ENCODE assay signal across 11 cellular contexts in genomic region chr2:196914867-196915465, GRCh38. TPM values are rescaled to one million over a fixed set of nuclear protein-coding genes. Genes with fewer than 3 reads are reported as not detected.
DNase-seq lines count a peak whose midpoint lies in the region; ATAC-seq and FAIRE-seq lines count a peak whose summit lies in the region.
"Had no signal": no experiment of that assay in that cellular context is flagged by ENCODE, and none has a peak within 500 bp of the region (broad histone marks: within the 10 kb centered on the region; RNA-seq: fewer than 3 reads in every experiment).

No MANE protein-coding gene starts in this region.

- intact Hi-C loops in activated CD4-positive, alpha-beta memory T cell treated with anti-CD3 and anti-CD28 coated beads for 36 hours (cut with micrococcal nuclease): no loop called here
- intact Hi-C loops in aorta (cut with DNase I): no loop called here

- H3K36me3 Mint-ChIP-seq in CD8-positive, alpha-beta memory T cell: peaks cover 9 to 16% (median 10%) of the 10 kb centered on the region in 3 donors
- H3K36me3 Mint-ChIP-seq in activated CD4-positive, alpha-beta memory T cell treated with anti-CD3 and anti-CD28 coated beads for 36 hours: peaks cover 66% of the 10 kb centered on the region

- ATAC-seq in GM19452 (IDR thresholded peaks at IDR 0.05; ENCODE audit: unreplicated experiment): peak; percentile 88
- ATAC-seq in HG03097 (IDR thresholded peaks at IDR 0.05; ENCODE audit: low FRiP score, unreplicated experiment): peak; percentile 92
- ATAC-seq in aorta (ENCODE audit: low FRiP score): no peak

- no peaks in the 10 kb centered on the region for H3K27me3 Mint-ChIP-seq in CD8-positive, alpha-beta memory T cell
- no peaks in the 10 kb centered on the region for H3K27me3 Mint-ChIP-seq in activated CD4-positive, alpha-beta memory T cell treated with anti-CD3 and anti-CD28 coated beads for 36 hours

- DNase-seq in CD8-positive, alpha-beta memory T cell: peak in 2 of 5 donors; percentile 16 to 38
- DNase-seq in activated CD4-positive, alpha-beta memory T cell treated with anti-CD3 and anti-CD28 coated beads for 36 hours: no peak
- no peak for DNase-seq in aorta
- no peak for DNase-seq in 8988T
- no peak for DNase-seq in small intestine
- DNase-seq in SW480 (ENCODE audit: low spot score): no peak
- DNase-seq: Calu3, OCI-M1 had no signal

- CTCF ChIA-PET in CD8-positive, alpha-beta memory T cell (lab: Charles Lee): no interaction called here
- CTCF ChIA-PET in activated CD4-positive, alpha-beta memory T cell treated with anti-CD3 and anti-CD28 coated beads for 36 hours (lab: Charles Lee): no interaction called here

- 95 to 100% methylated on average over 4 of the region's 4 CpGs for WGBS in aorta, 2 donors
- 76 to 80% (median 78%) methylated on average over 4 of the region's 4 CpGs for WGBS in small intestine, 3 donors

- peak overlapping the region in 6 of 7 donors; percentile 33 to 70 (median 56) for H3K4me3 Mint-ChIP-seq in CD8-positive, alpha-beta memory T cell
- peak overlapping the region; percentile 10 for H3K4me3 Mint-ChIP-seq in activated CD4-positive, alpha-beta memory T cell treated with anti-CD3 and anti-CD28 coated beads for 36 hours

- no peak overlapping the region for H3K27ac ChIP-seq in CD8-positive, alpha-beta memory T cell (ENCODE audit: low read depth, low read length)
- no peak overlapping the region for H3K27ac ChIP-seq in aorta (ENCODE audit: low read depth in 1 of 2, low read length in 2 of 2)
- H3K27ac ChIP-seq in small intestine (ENCODE audit: low read depth in 1 of 2, low read length in 1 of 2): no peak overlapping the region
- H3K27ac ChIP-seq: HL-60 had no signal

- peaks cover 0 to 5% (median 0%) of the 10 kb centered on the region in 5 donors for H3K9me3 Mint-ChIP-seq in CD8-positive, alpha-beta memory T cell
- H3K9me3 Mint-ChIP-seq in activated CD4-positive, alpha-beta memory T cell treated with anti-CD3 and anti-CD28 coated beads for 36 hours: peaks cover 5% of the 10 kb centered on the region

- no peaks in the 10 kb centered on the region for H3K9me3 ChIP-seq in CD8-positive, alpha-beta memory T cell (ENCODE audit: low read length)
- H3K9me3 ChIP-seq in aorta (ENCODE audit: control insufficient read depth, low read length) (no peaks in the 10 kb centered on the region), small intestine (ENCODE audit: control insufficient read depth, low read depth) (no peaks in the 10 kb centered on the region)

- H3K4me1 ChIP-seq in CD8-positive, alpha-beta memory T cell (ENCODE audit: insufficient read depth, low read length): peaks cover 16% of the 10 kb centered on the region
- H3K4me1 ChIP-seq in aorta (ENCODE audit: control insufficient read depth in 1 of 2, insufficient read depth in 2 of 2, low read length in 2 of 2) (no peaks in the 10 kb centered on the region), small intestine (ENCODE audit: control insufficient read depth in 2 of 2, insufficient read depth in 1 of 2, low read depth in 1 of 2, low read length in 1 of 2) (peaks cover 2 to 5% of the 10 kb centered on the region in 2 donors)

- peaks cover 15 to 16% (median 15%) of the 10 kb centered on the region in 3 donors for H3K4me1 Mint-ChIP-seq in CD8-positive, alpha-beta memory T cell
- H3K4me1 Mint-ChIP-seq in activated CD4-positive, alpha-beta memory T cell treated with anti-CD3 and anti-CD28 coated beads for 36 hours (ENCODE audit: low read depth): peaks cover 33% of the 10 kb centered on the region

- no peaks in the 10 kb centered on the region for H3K36me3 ChIP-seq in CD8-positive, alpha-beta memory T cell (ENCODE audit: insufficient read depth, low read length)
- no peaks in the 10 kb centered on the region for H3K36me3 ChIP-seq in aorta (ENCODE audit: control insufficient read depth in 1 of 2, insufficient read depth in 2 of 2, low read length in 1 of 2)
- peaks cover 1 to 2% of the 10 kb centered on the region in 2 donors for H3K36me3 ChIP-seq in small intestine (ENCODE audit: control insufficient read depth in 2 of 2, insufficient read depth in 2 of 2, low read length in 2 of 2)

- no peak for FAIRE-seq in small intestine (lab: Jason Lieb, UNC)

- no peak overlapping the region for H3K4me3 ChIP-seq in CD8-positive, alpha-beta memory T cell (ENCODE audit: low read length)
- H3K4me3 ChIP-seq in aorta (ENCODE audit: low read length in 2 of 2): no peak overlapping the region
- no peak overlapping the region for H3K4me3 ChIP-seq in small intestine (ENCODE audit: low read depth in 1 of 2, low read length in 2 of 2)

- no peaks in the 10 kb centered on the region for H3K27me3 ChIP-seq in CD8-positive, alpha-beta memory T cell (ENCODE audit: insufficient read depth, low read length, poor library complexity, severe bottlenecking)
- H3K27me3 ChIP-seq in aorta (ENCODE audit: control insufficient read depth in 1 of 2, insufficient read depth in 2 of 2, low read length in 1 of 2): no peaks in the 10 kb centered on the region
- H3K27me3 ChIP-seq in small intestine (ENCODE audit: control insufficient read depth in 2 of 2, insufficient read depth in 2 of 2, low read length in 2 of 2): no peaks in the 10 kb centered on the region

- POLR2A ChIA-PET in CD8-positive, alpha-beta memory T cell (lab: Charles Lee): interaction anchor here (0.6 kb wide), 1 partner anchor 12 kb away, joined by 5 read pairs; no protein-coding TSS in a partner anchor
- POLR2A ChIA-PET in activated CD4-positive, alpha-beta memory T cell treated with anti-CD3 and anti-CD28 coated beads for 36 hours (lab: Charles Lee): interaction anchor here (1.2 to 2.6 kb wide), 3 partner anchors 9 to 115 kb away, joined by 5 to 14 read pairs (median 6); partner anchors contain the start of genes GTF3C3 and PGAP1

- H3K27ac Mint-ChIP-seq in CD8-positive, alpha-beta memory T cell: peak overlapping the region; percentile 40 to 94 (median 68)
- peak overlapping the region; percentile 93 for H3K27ac Mint-ChIP-seq in activated CD4-positive, alpha-beta memory T cell treated with anti-CD3 and anti-CD28 coated beads for 36 hours

RNA-seq across cellular contexts. Expression of gene PGAP1, which starts 11.5 kb away (rescaled TPM):
- total RNA-seq in CD8-positive, alpha-beta memory T cell: 1 to 10 TPM; 7.1 to 8.7 TPM
- polyA plus RNA-seq in CD8-positive, alpha-beta memory T cell: 1.5 TPM
- 10 to 100 TPM; 24.5 to 25.5 TPM for total RNA-seq in activated CD4-positive, alpha-beta memory T cell treated with anti-CD3 and anti-CD28 coated beads for 36 hours
- 10 to 100 TPM in 1 of 2 donors, 1 to 10 TPM in 1; 9.6 to 10.9 TPM for total RNA-seq in aorta
- 1 to 10 TPM; 1.4 to 2.4 TPM for polyA plus RNA-seq in aorta
- polyA plus RNA-seq in small intestine: 1 to 10 TPM in 1 of 3 donors, under 1 TPM in 2; 0.54 to 3.4 (median 0.67) TPM
